Comparison of ENCODE assay signal across 1 cellular context in the genomic region with DNA sequence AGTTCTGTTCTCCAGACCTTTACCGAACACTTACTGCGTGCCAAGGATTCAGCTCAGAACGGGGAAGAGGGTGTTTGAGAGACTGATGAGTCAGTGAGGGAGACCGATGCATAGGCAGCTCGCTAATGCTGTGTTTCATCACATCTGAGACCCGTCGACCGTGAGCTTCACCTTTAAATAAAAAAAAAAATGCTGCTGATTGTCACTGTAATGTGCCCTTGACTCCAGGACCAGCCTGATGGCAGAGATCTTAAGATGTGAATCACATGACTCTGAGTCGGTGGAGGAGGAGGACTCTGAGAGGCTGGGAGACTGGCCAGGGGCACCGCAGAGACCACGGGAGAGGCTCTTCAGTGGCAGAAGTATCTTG.
TF ChIP-seq lines count a peak whose summit lies in the region.

No MANE protein-coding gene starts in this region.

TF ChIP-seq in GM23338, 12 proteins besides CTCF, POLR2A, EP300 and RAD21 (continued from another document):
- TF ChIP-seq, protein P1, sequence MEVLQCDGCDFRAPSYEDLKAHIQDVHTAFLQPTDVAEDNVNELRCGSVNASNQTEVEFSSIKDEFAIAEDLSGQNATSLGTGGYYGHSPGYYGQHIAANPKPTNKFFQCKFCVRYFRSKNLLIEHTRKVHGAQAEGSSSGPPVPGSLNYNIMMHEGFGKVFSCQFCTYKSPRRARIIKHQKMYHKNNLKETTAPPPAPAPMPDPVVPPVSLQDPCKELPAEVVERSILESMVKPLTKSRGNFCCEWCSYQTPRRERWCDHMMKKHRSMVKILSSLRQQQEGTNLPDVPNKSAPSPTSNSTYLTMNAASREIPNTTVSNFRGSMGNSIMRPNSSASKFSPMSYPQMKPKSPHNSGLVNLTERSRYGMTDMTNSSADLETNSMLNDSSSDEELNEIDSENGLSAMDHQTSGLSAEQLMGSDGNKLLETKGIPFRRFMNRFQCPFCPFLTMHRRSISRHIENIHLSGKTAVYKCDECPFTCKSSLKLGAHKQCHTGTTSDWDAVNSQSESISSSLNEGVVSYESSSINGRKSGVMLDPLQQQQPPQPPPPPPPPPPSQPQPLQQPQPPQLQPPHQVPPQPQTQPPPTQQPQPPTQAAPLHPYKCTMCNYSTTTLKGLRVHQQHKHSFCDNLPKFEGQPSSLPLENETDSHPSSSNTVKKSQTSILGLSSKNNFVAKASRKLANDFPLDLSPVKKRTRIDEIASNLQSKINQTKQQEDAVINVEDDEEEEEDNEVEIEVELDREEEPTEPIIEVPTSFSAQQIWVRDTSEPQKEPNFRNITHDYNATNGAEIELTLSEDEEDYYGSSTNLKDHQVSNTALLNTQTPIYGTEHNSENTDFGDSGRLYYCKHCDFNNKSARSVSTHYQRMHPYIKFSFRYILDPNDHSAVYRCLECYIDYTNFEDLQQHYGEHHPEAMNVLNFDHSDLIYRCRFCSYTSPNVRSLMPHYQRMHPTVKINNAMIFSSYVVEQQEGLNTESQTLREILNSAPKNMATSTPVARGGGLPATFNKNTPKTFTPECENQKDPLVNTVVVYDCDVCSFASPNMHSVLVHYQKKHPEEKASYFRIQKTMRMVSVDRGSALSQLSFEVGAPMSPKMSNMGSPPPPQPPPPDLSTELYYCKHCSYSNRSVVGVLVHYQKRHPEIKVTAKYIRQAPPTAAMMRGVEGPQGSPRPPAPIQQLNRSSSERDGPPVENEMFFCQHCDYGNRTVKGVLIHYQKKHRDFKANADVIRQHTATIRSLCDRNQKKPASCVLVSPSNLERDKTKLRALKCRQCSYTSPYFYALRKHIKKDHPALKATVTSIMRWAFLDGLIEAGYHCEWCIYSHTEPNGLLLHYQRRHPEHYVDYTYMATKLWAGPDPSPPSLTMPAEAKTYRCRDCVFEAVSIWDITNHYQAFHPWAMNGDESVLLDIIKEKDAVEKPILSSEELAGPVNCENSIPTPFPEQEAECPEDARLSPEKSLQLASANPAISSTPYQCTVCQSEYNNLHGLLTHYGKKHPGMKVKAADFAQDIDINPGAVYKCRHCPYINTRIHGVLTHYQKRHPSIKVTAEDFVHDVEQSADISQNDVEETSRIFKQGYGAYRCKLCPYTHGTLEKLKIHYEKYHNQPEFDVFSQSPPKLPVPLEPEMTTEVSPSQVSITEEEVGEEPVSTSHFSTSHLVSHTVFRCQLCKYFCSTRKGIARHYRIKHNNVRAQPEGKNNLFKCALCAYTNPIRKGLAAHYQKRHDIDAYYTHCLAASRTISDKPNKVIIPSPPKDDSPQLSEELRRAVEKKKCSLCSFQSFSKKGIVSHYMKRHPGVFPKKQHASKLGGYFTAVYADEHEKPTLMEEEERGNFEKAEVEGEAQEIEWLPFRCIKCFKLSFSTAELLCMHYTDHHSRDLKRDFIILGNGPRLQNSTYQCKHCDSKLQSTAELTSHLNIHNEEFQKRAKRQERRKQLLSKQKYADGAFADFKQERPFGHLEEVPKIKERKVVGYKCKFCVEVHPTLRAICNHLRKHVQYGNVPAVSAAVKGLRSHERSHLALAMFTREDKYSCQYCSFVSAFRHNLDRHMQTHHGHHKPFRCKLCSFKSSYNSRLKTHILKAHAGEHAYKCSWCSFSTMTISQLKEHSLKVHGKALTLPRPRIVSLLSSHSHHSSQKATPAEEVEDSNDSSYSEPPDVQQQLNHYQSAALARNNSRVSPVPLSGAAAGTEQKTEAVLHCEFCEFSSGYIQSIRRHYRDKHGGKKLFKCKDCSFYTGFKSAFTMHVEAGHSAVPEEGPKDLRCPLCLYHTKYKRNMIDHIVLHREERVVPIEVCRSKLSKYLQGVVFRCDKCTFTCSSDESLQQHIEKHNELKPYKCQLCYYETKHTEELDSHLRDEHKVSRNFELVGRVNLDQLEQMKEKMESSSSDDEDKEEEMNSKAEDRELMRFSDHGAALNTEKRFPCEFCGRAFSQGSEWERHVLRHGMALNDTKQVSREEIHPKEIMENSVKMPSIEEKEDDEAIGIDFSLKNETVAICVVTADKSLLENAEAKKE (CRISPR knock-in tag; IDR thresholded peaks at IDR 0.05), result no peak
- TF ChIP-seq NANOG (IDR thresholded peaks at IDR 0.05; ENCODE audit: borderline replicate concordance) (no peak), ZNF331 (CRISPR knock-in tag; IDR thresholded peaks at IDR 0.05; ENCODE audit: low read depth) (no peak)
